In the genomic region with DNA sequence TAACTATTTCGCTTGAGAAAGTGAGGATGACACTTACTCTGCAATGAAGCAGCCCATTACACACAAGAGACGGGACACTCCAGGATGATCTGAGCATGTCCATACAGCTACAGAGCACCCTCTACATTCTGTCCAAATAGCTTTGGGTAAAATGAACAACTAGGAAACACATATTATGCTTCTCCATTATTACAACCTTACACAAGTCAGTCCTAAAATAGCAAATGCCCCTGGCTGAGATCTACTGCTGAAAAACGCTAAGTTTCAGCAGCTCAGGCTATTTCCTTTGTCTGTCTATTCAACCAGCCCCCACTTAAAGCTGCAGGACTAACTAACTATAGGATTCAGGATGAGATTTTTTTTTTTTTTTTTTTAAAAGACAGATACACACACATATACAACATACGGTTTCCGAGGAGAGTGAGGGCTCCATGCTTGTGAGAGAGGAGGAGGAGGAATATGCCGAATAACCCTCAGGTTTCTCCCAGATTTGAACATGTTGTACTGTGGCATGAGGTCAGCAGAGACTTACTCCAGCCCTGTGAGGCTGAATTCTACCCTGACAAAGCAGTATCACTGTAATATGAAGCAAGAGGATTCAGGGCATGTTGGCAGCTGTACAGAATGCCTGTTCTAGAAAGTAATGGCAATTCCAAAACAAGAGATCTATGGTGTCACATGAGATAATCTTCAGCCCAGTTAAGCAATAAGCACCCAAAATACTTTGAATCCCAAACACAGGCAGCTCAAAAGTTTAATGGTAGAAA, we compare ENCODE assay signal across 10 cellular contexts.
DNase-seq lines count a peak whose midpoint lies in the region; ATAC-seq and TF ChIP-seq lines count a peak whose summit lies in the region.
"Had no signal": no experiment of that assay in that cellular context is flagged by ENCODE, and none has a peak within 500 bp of the region (broad histone marks: within the 10 kb centered on the region; RNA-seq: fewer than 3 reads in every experiment).

No MANE protein-coding gene starts in this region.

- H3K4me3 ChIP-seq in fibroblast of mammary gland (ENCODE audit: control insufficient read depth, low read depth, low read length), result no peak overlapping the region

- H3K9me3 Mint-ChIP-seq in nephron progenitor cell, result peaks cover 1% of the 10 kb centered on the region
- H3K9me3 Mint-ChIP-seq: activated B cell treated with CpG ODN at 0.5 μM for 24 hours had no signal

- peaks cover 18% of the 10 kb centered on the region for H3K4me1 Mint-ChIP-seq in nephron progenitor cell
- H3K4me1 Mint-ChIP-seq: activated B cell treated with CpG ODN at 0.5 μM for 24 hours had no signal

- peaks cover 3% of the 10 kb centered on the region for H3K36me3 Mint-ChIP-seq in nephron progenitor cell (ENCODE audit: low read depth)

- H3K4me3 Mint-ChIP-seq in nephron progenitor cell, result no peak overlapping the region
- H3K4me3 Mint-ChIP-seq: activated B cell treated with CpG ODN at 0.5 μM for 24 hours had no signal

- H3K27me3 Mint-ChIP-seq in nephron progenitor cell (ENCODE audit: low read depth, poor library complexity), result no peaks in the 10 kb centered on the region
- H3K27me3 Mint-ChIP-seq: activated B cell treated with CpG ODN at 0.5 μM for 24 hours had no signal

- DNase-seq in Right ventricle myocardium inferior (ENCODE audit: missing footprints) (no peak), cardiac septum (ENCODE audit: low spot score) (no peak), fibroblast of mammary gland (ENCODE audit: low read depth) (peak; percentile 94), nephron progenitor cell (no peak), NCI-H2081 treated with DMSO at 0.1 percent for 48 hours (lab: John Stamatoyannopoulos, UW) (no peak), DMS114 treated with DMSO at 0.1 percent for 48 hours (lab: John Stamatoyannopoulos, UW; ENCODE audit: unreplicated experiment) (no peak)
- DNase-seq in activated naive CD4-positive, alpha-beta T cell treated with Interleukin-2 at 50 U/mL for 16 hours, result no peak
- DNase-seq: activated B cell treated with CpG ODN at 0.5 μM for 24 hours, AML-193 had no signal

- peak; percentile 96 for ATAC-seq in Right ventricle myocardium inferior
- ATAC-seq in HG03432 (IDR thresholded peaks at IDR 0.05; ENCODE audit: unreplicated experiment), result no peak

- no peak for TF ChIP-seq CTCF in fibroblast of mammary gland (conservative IDR thresholded peaks at IDR 0.05; ENCODE audit: control insufficient read depth, insufficient read depth, low read depth, low read length)
- no peak for TF ChIP-seq CTCF in nephron progenitor cell (IDR thresholded peaks at IDR 0.05)

- intact Hi-C loops in Right ventricle myocardium inferior (cut with DNase I), result no loop called here
- intact Hi-C loops in cardiac septum (cut with DNase I), result loop anchor here (5.0 kb wide), 2 partner anchors 36 to 66 kb away; no protein-coding TSS in a partner anchor

- H3K27ac Mint-ChIP-seq in nephron progenitor cell, result peak overlapping the region; percentile 41
- H3K27ac Mint-ChIP-seq: activated B cell treated with CpG ODN at 0.5 μM for 24 hours had no signal
